In the genomic region with DNA sequence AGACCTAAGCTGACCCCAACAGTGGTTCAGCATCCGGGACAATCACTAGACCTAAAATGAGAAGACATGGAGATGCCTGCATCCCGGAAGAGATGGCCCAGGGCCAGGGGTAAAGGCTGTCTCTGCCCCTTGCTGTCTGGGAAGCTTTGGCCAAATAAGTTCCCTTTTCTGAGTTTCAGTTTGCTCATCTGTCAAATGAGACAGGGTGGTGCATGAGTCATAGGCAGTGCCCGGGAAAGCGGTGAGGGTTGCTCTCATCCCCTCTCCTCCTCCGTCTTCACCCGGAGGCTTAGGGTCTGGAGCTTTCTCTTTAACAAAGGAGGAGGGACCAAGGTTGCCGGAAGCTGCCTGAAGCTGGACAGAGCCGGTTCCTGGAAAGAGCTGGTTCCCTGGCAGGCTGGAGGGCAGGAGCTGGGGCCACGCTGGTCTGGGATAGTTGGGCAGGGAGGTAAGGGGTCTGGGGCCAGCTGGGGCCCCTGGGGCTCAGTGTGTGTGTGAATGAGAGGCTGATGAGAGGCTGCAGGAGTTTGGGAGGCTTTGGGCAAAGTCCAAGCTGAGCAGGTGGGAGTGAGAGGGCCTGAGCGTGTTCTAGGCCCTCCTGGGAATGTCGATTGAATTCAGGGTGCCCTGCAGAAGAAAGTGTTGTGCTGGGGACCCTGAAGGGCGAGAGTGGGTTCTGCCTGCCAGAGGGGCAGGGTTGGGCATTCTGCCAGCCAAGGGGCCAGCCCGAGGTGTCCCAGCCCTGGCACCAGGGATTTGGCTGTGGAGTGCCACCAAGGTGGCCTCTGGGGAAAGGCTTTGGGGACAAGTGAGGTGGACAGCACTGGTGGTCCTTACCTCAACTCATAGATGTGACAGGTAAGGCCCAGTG, we compare ENCODE assay signal across 3 cellular contexts.
TF ChIP-seq lines count a peak whose summit lies in the region.

A gene with protein sequence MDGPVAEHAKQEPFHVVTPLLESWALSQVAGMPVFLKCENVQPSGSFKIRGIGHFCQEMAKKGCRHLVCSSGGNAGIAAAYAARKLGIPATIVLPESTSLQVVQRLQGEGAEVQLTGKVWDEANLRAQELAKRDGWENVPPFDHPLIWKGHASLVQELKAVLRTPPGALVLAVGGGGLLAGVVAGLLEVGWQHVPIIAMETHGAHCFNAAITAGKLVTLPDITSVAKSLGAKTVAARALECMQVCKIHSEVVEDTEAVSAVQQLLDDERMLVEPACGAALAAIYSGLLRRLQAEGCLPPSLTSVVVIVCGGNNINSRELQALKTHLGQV (plus strand): TSS at position 351 of the 871 bp plus-strand sequence. CDS start 5,603 bp downstream, outside the sequence.

TF ChIP-seq in GM23338, 12 proteins besides CTCF, POLR2A, EP300 and RAD21 (continues in another document):
- TF ChIP-seq, protein P1, sequence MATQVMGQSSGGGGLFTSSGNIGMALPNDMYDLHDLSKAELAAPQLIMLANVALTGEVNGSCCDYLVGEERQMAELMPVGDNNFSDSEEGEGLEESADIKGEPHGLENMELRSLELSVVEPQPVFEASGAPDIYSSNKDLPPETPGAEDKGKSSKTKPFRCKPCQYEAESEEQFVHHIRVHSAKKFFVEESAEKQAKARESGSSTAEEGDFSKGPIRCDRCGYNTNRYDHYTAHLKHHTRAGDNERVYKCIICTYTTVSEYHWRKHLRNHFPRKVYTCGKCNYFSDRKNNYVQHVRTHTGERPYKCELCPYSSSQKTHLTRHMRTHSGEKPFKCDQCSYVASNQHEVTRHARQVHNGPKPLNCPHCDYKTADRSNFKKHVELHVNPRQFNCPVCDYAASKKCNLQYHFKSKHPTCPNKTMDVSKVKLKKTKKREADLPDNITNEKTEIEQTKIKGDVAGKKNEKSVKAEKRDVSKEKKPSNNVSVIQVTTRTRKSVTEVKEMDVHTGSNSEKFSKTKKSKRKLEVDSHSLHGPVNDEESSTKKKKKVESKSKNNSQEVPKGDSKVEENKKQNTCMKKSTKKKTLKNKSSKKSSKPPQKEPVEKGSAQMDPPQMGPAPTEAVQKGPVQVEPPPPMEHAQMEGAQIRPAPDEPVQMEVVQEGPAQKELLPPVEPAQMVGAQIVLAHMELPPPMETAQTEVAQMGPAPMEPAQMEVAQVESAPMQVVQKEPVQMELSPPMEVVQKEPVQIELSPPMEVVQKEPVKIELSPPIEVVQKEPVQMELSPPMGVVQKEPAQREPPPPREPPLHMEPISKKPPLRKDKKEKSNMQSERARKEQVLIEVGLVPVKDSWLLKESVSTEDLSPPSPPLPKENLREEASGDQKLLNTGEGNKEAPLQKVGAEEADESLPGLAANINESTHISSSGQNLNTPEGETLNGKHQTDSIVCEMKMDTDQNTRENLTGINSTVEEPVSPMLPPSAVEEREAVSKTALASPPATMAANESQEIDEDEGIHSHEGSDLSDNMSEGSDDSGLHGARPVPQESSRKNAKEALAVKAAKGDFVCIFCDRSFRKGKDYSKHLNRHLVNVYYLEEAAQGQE (IDR thresholded peaks at IDR 0.05; ENCODE audit: unreplicated experiment) = peak; percentile 8

TF ChIP-seq in Ishikawa, 13 proteins besides CTCF, POLR2A, EP300 and RAD21 (continued from another document):
- TF ChIP-seq, protein P2, sequence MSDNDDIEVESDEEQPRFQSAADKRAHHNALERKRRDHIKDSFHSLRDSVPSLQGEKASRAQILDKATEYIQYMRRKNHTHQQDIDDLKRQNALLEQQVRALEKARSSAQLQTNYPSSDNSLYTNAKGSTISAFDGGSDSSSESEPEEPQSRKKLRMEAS (IDR thresholded peaks at IDR 0.05) = peak; percentile 67
- TF ChIP-seq, protein P1 (IDR thresholded peaks at IDR 0.05; ENCODE audit: low read depth) = peak; percentile 59

TF ChIP-seq in SK-N-SH treated with all-trans-retinoic acid at 6 μM for 48 hours, 23 proteins besides CTCF, POLR2A, EP300 and RAD21 (continued from another document):
- TF ChIP-seq ZFP3 (CRISPR knock-in tag; IDR thresholded peaks at IDR 0.05) = peak; percentile 17; the same call in 1 of the 2 replicates
